12 cellular contexts compared by ENCODE assay signal in genomic region chr1:241592273-241592958, GRCh38. TPM values are rescaled to one million over a fixed set of nuclear protein-coding genes. Genes with fewer than 3 reads are reported as not detected.
DNase-seq lines count a peak whose midpoint lies in the region; ATAC-seq and TF ChIP-seq lines count a peak whose summit lies in the region.
"Had no signal": no experiment of that assay in that cellular context is flagged by ENCODE, and none has a peak within 500 bp of the region (broad histone marks: within the 10 kb centered on the region; RNA-seq: fewer than 3 reads in every experiment).

No MANE protein-coding gene starts in this region.

- H2AFZ ChIP-seq in SK-N-SH (ENCODE audit: low read depth) = peak overlapping the region; percentile 57; the same call in 1 of the 2 replicates
- no peak overlapping the region for H2AFZ ChIP-seq in MM.1S (ENCODE audit: low read length)

- TF ChIP-seq RAD21 in SK-N-SH (IDR thresholded peaks at IDR 0.05; ENCODE audit: low read length) = no peak

- H3K9me2 ChIP-seq in SK-N-SH (no peaks in the 10 kb centered on the region), MM.1S (replicated peaks; ENCODE audit: insufficient read depth, low read length) (no peaks in the 10 kb centered on the region)

- no peaks in the 10 kb centered on the region for H3K9me3 ChIP-seq in SK-N-SH
- no peaks in the 10 kb centered on the region for H3K9me3 ChIP-seq in MM.1S (replicated peaks; ENCODE audit: insufficient read depth, low read length)

- no peak overlapping the region for H3K9ac ChIP-seq in SK-N-SH
- no peak overlapping the region for H3K9ac ChIP-seq in MM.1S (ENCODE audit: low read length)

- DNase-seq in activated T-cell treated with anti-CD3 and anti-CD28 coated beads, Interleukin-2, amount 50 U/mL, for 72 hours = peak in 1 of 2 donors; percentile 12
- DNase-seq in activated T-cell treated with anti-CD3 and anti-CD28 coated beads for 4 hours (no peak), SK-N-SH (no peak), MM.1S (no peak)
- DNase-seq in NK-92 treated with Interleukin-12 subunit alpha and Interleukin-12 subunit beta, amount 100 ng/mL, for 24 hours (lab: John Stamatoyannopoulos, UW) = no peak
- DNase-seq in stimulated activated CD4-positive, alpha-beta T cell treated with anti-CD3 and anti-CD28 coated beads, Interleukin-4, amount 100 ng/mL, for 4 hours = no peak
- DNase-seq: aorta, NCI-H2081 had no signal

- H3K4me1 Mint-ChIP-seq in activated T-cell treated with anti-CD3 and anti-CD28 coated beads, Interleukin-2, amount 50 U/mL, for 72 hours (ENCODE audit: low read depth) = peaks cover 34% of the 10 kb centered on the region
- peaks cover 40% of the 10 kb centered on the region for H3K4me1 Mint-ChIP-seq in stimulated activated naive CD8-positive, alpha-beta T cell treated with anti-CD3 and anti-CD28 coated beads, Interleukin-15, Interleukin-2, amounts not matched to agents 100 ng/mL and 50 ng/mL, for 24 hours (ENCODE audit: low read depth)

- no peak for TF ChIP-seq EP300 in SK-N-SH (IDR thresholded peaks at IDR 0.05; ENCODE audit: borderline replicate concordance in 1 of 2, low read depth in 1 of 2, low read length in 1 of 2)

- H3K4me3 Mint-ChIP-seq in activated T-cell treated with anti-CD3 and anti-CD28 coated beads, Interleukin-2, amount 50 U/mL, for 72 hours = peak overlapping the region; percentile 39 to 55
- H3K4me3 Mint-ChIP-seq in stimulated activated naive CD8-positive, alpha-beta T cell treated with anti-CD3 and anti-CD28 coated beads, Interleukin-15, Interleukin-2, amounts not matched to agents 100 ng/mL and 50 ng/mL, for 24 hours = peak overlapping the region; percentile 28

- no peaks in the 10 kb centered on the region for H3K9me3 Mint-ChIP-seq in activated T-cell treated with anti-CD3 and anti-CD28 coated beads, Interleukin-2, amount 50 U/mL, for 72 hours
- H3K9me3 Mint-ChIP-seq in stimulated activated naive CD8-positive, alpha-beta T cell treated with anti-CD3 and anti-CD28 coated beads, Interleukin-15, Interleukin-2, amounts not matched to agents 100 ng/mL and 50 ng/mL, for 24 hours = no peaks in the 10 kb centered on the region

- H3K27ac Mint-ChIP-seq in activated T-cell treated with anti-CD3 and anti-CD28 coated beads, Interleukin-2, amount 50 U/mL, for 72 hours = peak overlapping the region; percentile 67
- H3K27ac Mint-ChIP-seq in stimulated activated naive CD8-positive, alpha-beta T cell treated with anti-CD3 and anti-CD28 coated beads, Interleukin-15, Interleukin-2, amounts not matched to agents 100 ng/mL and 50 ng/mL, for 24 hours = peak overlapping the region; percentile 76

- H3K79me2 ChIP-seq in SK-N-SH (ENCODE audit: insufficient read depth) (no peaks in the 10 kb centered on the region), MM.1S (ENCODE audit: low read length) (no peaks in the 10 kb centered on the region)

- peak; percentile 98 for ATAC-seq in activated T-cell treated with anti-CD3 and anti-CD28 coated beads, Interleukin-2, amount 50 U/mL, for 72 hours (replicated peaks in 1 of 2)
- ATAC-seq in HG03025 (IDR thresholded peaks at IDR 0.05; ENCODE audit: low FRiP score, unreplicated experiment) = peak; percentile 49

- H3K4me3 ChIP-seq in SK-N-SH (ENCODE audit: low read depth in 2 of 2, low read length in 1 of 2) (no peak overlapping the region), MM.1S (ENCODE audit: low read length) (no peak overlapping the region)

- H3K36me3 ChIP-seq in SK-N-SH (replicated peaks in 1 of 2; ENCODE audit: control insufficient read depth in 1 of 2, insufficient read depth in 2 of 2, low read length in 1 of 2) (peaks cover 4 to 13% of the 10 kb centered on the region in 2 experiments), MM.1S (replicated peaks; ENCODE audit: insufficient read depth, low read length) (no peaks in the 10 kb centered on the region)

- H3K27me3 ChIP-seq in SK-N-SH (ENCODE audit: insufficient read depth) (no peaks in the 10 kb centered on the region), MM.1S (replicated peaks; ENCODE audit: insufficient read depth, low read length) (no peaks in the 10 kb centered on the region)

- peak overlapping the region in 1 of 2 experiments; percentile 48; a peak in 2 of 4 replicates for H3K27ac ChIP-seq in SK-N-SH (ENCODE audit: low read depth in 2 of 2, low read length in 1 of 2)
- no peak overlapping the region for H3K27ac ChIP-seq in MM.1S (ENCODE audit: low read length)
- H3K27ac ChIP-seq: C4-2B had no signal

- peaks cover 0 to 13% of the 10 kb centered on the region in 2 experiments; a peak in 1 of 4 replicates for H3K4me1 ChIP-seq in SK-N-SH (ENCODE audit: control insufficient read depth in 1 of 2, insufficient read depth in 2 of 2, low read depth in 1 of 2, low read length in 1 of 2)
- no peaks in the 10 kb centered on the region for H3K4me1 ChIP-seq in MM.1S (ENCODE audit: low read length)

- H3K36me3 Mint-ChIP-seq in activated T-cell treated with anti-CD3 and anti-CD28 coated beads, Interleukin-2, amount 50 U/mL, for 72 hours (ENCODE audit: insufficient read depth in 2 of 2) = peaks cover 0 to 6% of the 10 kb centered on the region in 2 donors
- peaks cover 37% of the 10 kb centered on the region for H3K36me3 Mint-ChIP-seq in stimulated activated naive CD8-positive, alpha-beta T cell treated with anti-CD3 and anti-CD28 coated beads, Interleukin-15, Interleukin-2, amounts not matched to agents 100 ng/mL and 50 ng/mL, for 24 hours (ENCODE audit: low read depth)

- H3K4me2 ChIP-seq in SK-N-SH (0 out of 2 replicates have a peak overlapping the region, but pooled peaks have one; percentile 47), MM.1S (ENCODE audit: low read depth, low read length) (no peak overlapping the region)

- H3K27me3 Mint-ChIP-seq in activated T-cell treated with anti-CD3 and anti-CD28 coated beads, Interleukin-2, amount 50 U/mL, for 72 hours (ENCODE audit: low read depth) = no peaks in the 10 kb centered on the region
- no peaks in the 10 kb centered on the region for H3K27me3 Mint-ChIP-seq in stimulated activated naive CD8-positive, alpha-beta T cell treated with anti-CD3 and anti-CD28 coated beads, Interleukin-15, Interleukin-2, amounts not matched to agents 100 ng/mL and 50 ng/mL, for 24 hours

- no peaks in the 10 kb centered on the region for H4K20me1 ChIP-seq in SK-N-SH (ENCODE audit: insufficient read depth)
- H4K20me1 ChIP-seq in MM.1S (ENCODE audit: insufficient read depth, low read length) = no peaks in the 10 kb centered on the region

- H3F3A ChIP-seq in SK-N-SH (replicated peaks; ENCODE audit: insufficient read depth) = peaks cover 17% of the 10 kb centered on the region
- no peaks in the 10 kb centered on the region for H3F3A ChIP-seq in MM.1S (ENCODE audit: insufficient read depth, low read length)

- CTCF ChIA-PET in SK-N-SH (lab: Yijun Ruan, JAX) = interaction anchor here (1.1 kb wide), 1 partner anchor 19 kb away, joined by 3 read pairs; no protein-coding TSS in a partner anchor

- POLR2A ChIA-PET in SK-N-SH (lab: Yijun Ruan, JAX) = no interaction called here

- WGBS in SK-N-SH (ENCODE audit: low lambda C conversion rate) = 71% methylated on average over 3 of the region's 3 CpGs

- no peak for TF ChIP-seq CTCF in SK-N-SH (IDR thresholded peaks at IDR 0.05)
- no peak for TF ChIP-seq CTCF in MM.1S (IDR thresholded peaks at IDR 0.05; ENCODE audit: low read length)

TF ChIP-seq in SK-N-SH, 30 proteins besides CTCF, POLR2A, EP300 and RAD21 (continues in another document):
- TF ChIP-seq SMC3 (IDR thresholded peaks at IDR 0.05; ENCODE audit: low read depth, low read length) (no peak), FOXJ3 (CRISPR knock-in tag; IDR thresholded peaks at IDR 0.05) (no peak), MEF2A (IDR thresholded peaks at IDR 0.05; ENCODE audit: borderline replicate concordance, low read depth) (no peak), IRF3 (IDR thresholded peaks at IDR 0.05; ENCODE audit: low read depth, low read length) (no peak), USF1 (IDR thresholded peaks at IDR 0.05; ENCODE audit: borderline replicate concordance, low read depth) (no peak), JUND (IDR thresholded peaks at IDR 0.05) (peak; percentile 61), EZH2phosphoT487 (IDR thresholded peaks at IDR 0.05; ENCODE audit: borderline replicate concordance, low read depth) (no peak), NFIC (IDR thresholded peaks at IDR 0.05; ENCODE audit: borderline replicate concordance) (no peak), FOSL2 (IDR thresholded peaks at IDR 0.05; ENCODE audit: borderline replicate concordance, low read depth) (peak; percentile 53; the same call in 1 of the 2 replicates), GABPA (IDR thresholded peaks at IDR 0.05; ENCODE audit: low read depth) (no peak)

RNA-seq across cellular contexts. Expression of gene CHML, which starts 47.8 kb away (rescaled TPM):
- total RNA-seq in activated T-cell treated with anti-CD3 and anti-CD28 coated beads, Interleukin-2, amount 50 U/mL, for 72 hours = 10 to 100 TPM in 1 of 2 donors, 1 to 10 TPM in 1; 7.0 to 14.7 TPM
- polyA plus RNA-seq in SK-N-SH (2012; rRNA removed) = 3.0 and 4.1 TPM in 2 replicates
- polyA plus RNA-seq in SK-N-SH (2012; cell fraction: cytosol; rRNA removed) = 4.2 and 4.4 TPM in 2 replicates
- 1.4 and 5.2 TPM in 2 replicates for polyA plus RNA-seq in SK-N-SH (2012; cell fraction: nucleus; rRNA removed)

RNA-seq across cellular contexts. Expression of gene OPN3, which starts 47.8 kb away (rescaled TPM):
- 10 to 100 TPM; 11.6 to 19.4 TPM for total RNA-seq in activated T-cell treated with anti-CD3 and anti-CD28 coated beads, Interleukin-2, amount 50 U/mL, for 72 hours
- polyA plus RNA-seq in SK-N-SH (2012; rRNA removed) = 7.8 and 11.0 TPM in 2 replicates
- 14.8 and 15.3 TPM in 2 replicates for polyA plus RNA-seq in SK-N-SH (2012; cell fraction: cytosol; rRNA removed)
- polyA plus RNA-seq in SK-N-SH (2012; cell fraction: nucleus; rRNA removed) = 1.4 and 3.7 TPM in 2 replicates

RNA-seq across cellular contexts. Expression of gene WDR64, which starts 59.7 kb away (rescaled TPM):
- under 1 TPM in 1 of 2 donors, not detected in 1; 0.12 TPM for total RNA-seq in activated T-cell treated with anti-CD3 and anti-CD28 coated beads, Interleukin-2, amount 50 U/mL, for 72 hours
- polyA plus RNA-seq in SK-N-SH (2012; rRNA removed) = not detected in 2 replicates
- not detected in 2 replicates for polyA plus RNA-seq in SK-N-SH (2012; cell fraction: cytosol; rRNA removed)
- not detected in 2 replicates for polyA plus RNA-seq in SK-N-SH (2012; cell fraction: nucleus; rRNA removed)
- total RNA-seq: aorta, subcutaneous adipose tissue had no signal
- polyA plus RNA-seq: aorta had no signal
